Comparison of ENCODE assay signal across 10 cellular contexts in the genomic region with DNA sequence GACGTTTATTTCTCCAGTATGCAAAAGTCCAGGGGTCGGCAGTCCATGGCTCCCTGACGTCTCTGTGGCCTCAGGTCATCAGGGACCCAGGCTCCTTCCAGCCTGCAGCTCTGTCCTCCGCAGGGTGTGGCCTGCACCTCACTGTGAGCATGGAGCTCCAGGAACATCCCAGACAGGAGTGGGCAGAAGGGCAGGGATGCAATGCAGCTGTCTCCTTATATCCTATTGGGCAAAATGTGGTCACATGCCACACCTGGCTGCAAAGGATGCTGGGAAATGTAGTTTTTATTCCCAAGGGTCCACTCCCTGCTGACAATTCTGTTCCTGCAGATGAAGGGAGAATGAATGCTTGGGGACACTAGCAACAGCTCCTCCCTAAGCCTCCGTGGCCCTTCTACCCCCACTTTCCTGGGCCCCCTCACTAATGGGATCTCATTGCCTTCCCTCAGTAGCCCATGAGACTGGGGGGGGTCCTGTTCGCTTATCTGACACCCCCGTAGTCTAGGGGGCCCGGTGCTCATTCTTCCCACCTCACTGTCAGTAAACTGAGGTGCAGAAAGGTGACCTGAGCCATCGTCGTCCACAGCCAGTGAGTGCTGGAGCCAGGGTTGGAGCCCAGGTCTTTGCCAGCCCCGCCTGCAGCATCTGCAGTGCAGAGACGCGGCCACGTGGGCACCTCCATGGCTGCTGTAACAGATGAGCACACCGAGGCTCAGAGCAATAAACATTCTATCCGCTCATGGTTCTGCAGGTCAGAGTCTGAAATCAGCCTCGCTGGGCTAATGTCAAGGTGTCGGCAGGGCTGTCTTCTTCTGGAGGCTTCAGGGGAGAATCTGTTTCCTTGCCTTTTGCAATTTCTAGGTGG. TPM values are rescaled to one million over a fixed set of nuclear protein-coding genes. Genes with fewer than 3 reads are reported as not detected.
A peak's percentile ranks its signal among the peaks of the same experiment; 100 is the strongest.
DNase-seq lines count a peak whose midpoint lies in the region; ATAC-seq and TF ChIP-seq lines count a peak whose summit lies in the region.
"Had no signal": no experiment of that assay in that cellular context is flagged by ENCODE, and none has a peak within 500 bp of the region (broad histone marks: within the 10 kb centered on the region; RNA-seq: fewer than 3 reads in every experiment).

No MANE protein-coding gene starts in this region.

- ATAC-seq in GM21786 (IDR thresholded peaks at IDR 0.05; ENCODE audit: unreplicated experiment) (no peak), GM18907 (IDR thresholded peaks at IDR 0.05; ENCODE audit: unreplicated experiment) (no peak), HG03139 (IDR thresholded peaks at IDR 0.05; ENCODE audit: unreplicated experiment) (no peak), HG03432 (IDR thresholded peaks at IDR 0.05; ENCODE audit: unreplicated experiment) (no peak)

- no peak overlapping the region for H3K27ac ChIP-seq in PC-9
- H3K27ac ChIP-seq: HL-60 had no signal

- no peak overlapping the region for H3K4me3 Mint-ChIP-seq in HFFc6

- H3F3A ChIP-seq in PC-9 (ENCODE audit: insufficient read depth, low read depth), result no peaks in the 10 kb centered on the region

- H2AFZ ChIP-seq in PC-9, result no peak overlapping the region

- no peaks in the 10 kb centered on the region for H3K36me3 Mint-ChIP-seq in HFFc6 (ENCODE audit: low read depth)

- peak overlapping the region; percentile 16; the same call in 1 of the 2 replicates for H3K4me2 ChIP-seq in PC-9

- H3K79me2 ChIP-seq in PC-9 (ENCODE audit: low read depth), result no peaks in the 10 kb centered on the region

- peak; percentile 19 for DNase-seq in DMS 273 treated with DMSO at 0.1 percent for 48 hours (lab: John Stamatoyannopoulos, UW)
- peak; percentile 50 for DNase-seq in HFFc6
- DNase-seq in PC-9, result peak; percentile 33 to 46
- DNase-seq in fibroblast of mammary gland (ENCODE audit: low read depth), result peak; percentile 56
- DNase-seq: right cardiac atrium had no signal

- no peak for TF ChIP-seq CTCF in HFFc6 (IDR thresholded peaks at IDR 0.05)
- no peak for TF ChIP-seq CTCF in PC-9 (conservative IDR thresholded peaks at IDR 0.05)
- no peak for TF ChIP-seq CTCF in fibroblast of mammary gland (conservative IDR thresholded peaks at IDR 0.05; ENCODE audit: control insufficient read depth, insufficient read depth, low read depth, low read length)

- H3K4me1 ChIP-seq in PC-9 (replicated peaks; ENCODE audit: insufficient read depth), result peaks cover 12% of the 10 kb centered on the region; the same call in 1 of the 2 replicates

- POLR2A ChIA-PET in PC-9 (lab: Charles Lee; ENCODE audit: unreplicated experiment), result interaction anchor here (0.6 to 0.7 kb wide), 2 partner anchors 193 to 1453 kb away, joined by 4 to 5 read pairs; no protein-coding TSS in a partner anchor

- no peaks in the 10 kb centered on the region for H3K36me3 ChIP-seq in PC-9 (ENCODE audit: low read depth)

- H3K27ac Mint-ChIP-seq in HFFc6, result no peak overlapping the region

- H4K20me1 ChIP-seq in PC-9 (ENCODE audit: insufficient read depth), result no peaks in the 10 kb centered on the region

- H3K9me3 ChIP-seq in PC-9 (ENCODE audit: insufficient read depth, low read depth), result no peaks in the 10 kb centered on the region

- no peak overlapping the region for H3K4me3 ChIP-seq in PC-9
- no peak overlapping the region for H3K4me3 ChIP-seq in fibroblast of mammary gland (ENCODE audit: control insufficient read depth, low read depth, low read length)

- BruUV-seq in PC-9 (replicated peaks; lab: Mats Ljungman, UMichigan), result no TSS peak

- intact Hi-C loops in PC-9 (cut with micrococcal nuclease; ENCODE audit: unreplicated experiment), result no loop called here

- no peaks in the 10 kb centered on the region for H3K27me3 ChIP-seq in PC-9 (ENCODE audit: insufficient read depth, low read depth)

- no peaks in the 10 kb centered on the region for H3K9me3 Mint-ChIP-seq in HFFc6

- peaks cover 6% of the 10 kb centered on the region for H3K27me3 Mint-ChIP-seq in HFFc6 (ENCODE audit: insufficient read depth)

- H3K4me1 Mint-ChIP-seq in HFFc6 (ENCODE audit: low read depth), result peaks cover 29% of the 10 kb centered on the region

- H3K9me2 ChIP-seq in PC-9 (ENCODE audit: insufficient read depth), result no peaks in the 10 kb centered on the region

- CTCF ChIA-PET in PC-9 (lab: Charles Lee), result interaction anchor here (0.6 kb wide), 1 partner anchor 814 kb away, joined by 16 read pairs; no protein-coding TSS in a partner anchor

RNA-seq across cellular contexts. Expression of a gene that starts 5.9 kb away (rescaled TPM):
- 10 to 100 TPM; 43.1 to 62.1 (median 45.3) TPM for total RNA-seq in HFFc6 (2021; fragmentation: NEBNext Ultra II Directional; extraction: Animal tissue kit (Norgen Biotek cat#: 25700))
- total RNA-seq in PC-9 (2021), result 49.3 and 49.9 TPM in 2 replicates

RNA-seq across cellular contexts. Expression of a gene that starts 30.6 kb away (rescaled TPM):
- total RNA-seq in HFFc6 (2021; fragmentation: NEBNext Ultra II Directional; extraction: Animal tissue kit (Norgen Biotek cat#: 25700)), result 10 to 100 TPM; 15.5 to 19.9 (median 17.9) TPM
- 9.5 and 9.6 TPM in 2 replicates for total RNA-seq in PC-9 (2021)
